8 cellular contexts compared by ENCODE assay signal in the genomic region with DNA sequence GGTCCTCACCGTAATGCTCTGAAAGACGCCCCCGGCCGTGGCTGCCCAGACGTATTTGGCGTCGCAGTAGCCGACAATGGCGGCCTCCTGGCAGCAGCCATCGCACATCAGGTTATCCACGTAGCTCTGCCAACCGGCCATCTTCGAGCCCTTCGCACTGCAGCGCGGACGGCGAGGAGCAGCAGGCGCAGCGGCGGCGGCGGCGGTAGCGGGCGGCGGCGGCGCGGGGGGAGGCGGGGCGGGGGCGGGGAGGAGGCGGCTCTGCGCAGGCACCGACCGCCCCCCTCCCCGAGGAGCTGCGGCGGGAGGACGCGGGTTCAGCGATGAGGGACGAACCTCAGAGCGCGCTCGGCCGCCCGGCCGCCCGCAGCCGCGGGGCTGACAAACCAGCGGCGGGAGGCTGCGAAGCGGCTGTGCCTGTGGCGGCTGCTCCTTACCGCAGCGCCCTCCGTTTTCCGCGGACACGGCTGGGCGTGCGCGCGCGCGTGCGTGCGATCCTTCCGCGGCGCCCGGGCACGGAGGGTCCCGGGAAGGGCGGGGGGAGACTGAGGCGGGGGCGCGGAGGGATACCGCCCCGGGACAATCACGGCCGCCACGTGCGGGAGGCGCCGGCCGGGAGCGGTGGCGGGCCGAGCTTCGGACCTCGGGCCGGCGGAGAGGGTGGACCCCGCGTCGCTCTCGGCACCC. TPM values are rescaled to one million over a fixed set of nuclear protein-coding genes. Genes with fewer than 3 reads are reported as not detected.
DNase-seq lines count a peak whose midpoint lies in the region; ATAC-seq, FAIRE-seq and TF ChIP-seq lines count a peak whose summit lies in the region.

A gene with protein sequence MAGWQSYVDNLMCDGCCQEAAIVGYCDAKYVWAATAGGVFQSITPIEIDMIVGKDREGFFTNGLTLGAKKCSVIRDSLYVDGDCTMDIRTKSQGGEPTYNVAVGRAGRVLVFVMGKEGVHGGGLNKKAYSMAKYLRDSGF (minus strand): TSS at position 180 of the 687 bp plus-strand sequence. CDS start 39 bp downstream, at position 141.

- peaks cover 18% of the 10 kb centered on the region for H4K20me1 ChIP-seq in HepG2 (ENCODE audit: insufficient read depth, low read length)

- in situ Hi-C loops in HepG2 (cut with HindIII; ENCODE audit: extremely low pct_ligation_motif_present, low pct_unique_long_range_greater_than_20kb): no loop called here

- H3K4me3 ChIP-seq in HepG2 (replicated peaks in 1 of 3; ENCODE audit: insufficient read depth in 1 of 3, low read depth in 2 of 3, low read length in 3 of 3): peak within 1 kb of the TSS; percentile 82 to 93 (median 92)

- TF ChIP-seq CTCF in HepG2 (CRISPR knock-in tag; IDR thresholded peaks at IDR 0.05): no peak

- peak; percentile 48 for ATAC-seq in HG02943 (IDR thresholded peaks at IDR 0.05; ENCODE audit: low read depth, unreplicated experiment)
- peak; percentile 66 for ATAC-seq in HepG2

- DNase-seq in GM18507 (ENCODE audit: extremely low spot score, insufficient read length, low read depth): peak; percentile 22
- DNase-seq in NCI-H2227 (lab: John Stamatoyannopoulos, UW; ENCODE audit: unreplicated experiment): peak; percentile 87
- DNase-seq in activated CD4-positive, alpha-beta T cell treated with anti-CD3 and anti-CD28 coated beads, Interleukin-2, amount 50 U/mL, for 1 hour: peak; percentile 61
- DNase-seq in dermis blood vessel endothelial cell: peak; percentile 61
- peak; percentile 47 for DNase-seq in HepG2 (ENCODE audit: low spot score)
- DNase-seq in stimulated activated CD4-positive, alpha-beta T cell treated with anti-CD3 and anti-CD28 coated beads, Interleukin-2, amount 100 ng/mL, for 24 hours: peak; percentile 42 to 49
- no peak for DNase-seq in NCI-H1048 (lab: John Stamatoyannopoulos, UW)

- TF ChIP-seq EP300 in HepG2 (IDR thresholded peaks at IDR 0.05; ENCODE audit: low read depth in 2 of 2, low read length in 2 of 2) (no peak), HepG2 (CRISPR knock-in tag; IDR thresholded peaks at IDR 0.05; ENCODE audit: borderline replicate concordance) (peak; percentile 30; the same call in 1 of the 2 replicates)

- H3K4me2 ChIP-seq in HepG2 (ENCODE audit: low read depth, low read length): peak within 1 kb of the TSS; percentile 87

- no peaks in the 10 kb centered on the region for H3K9me3 ChIP-seq in HepG2 (ENCODE audit: low read length)

- peak within 1 kb of the TSS; percentile 85 for H3K9ac ChIP-seq in HepG2 (ENCODE audit: insufficient read depth, low read depth, low read length)

- H3K27me3 ChIP-seq in HepG2 (ENCODE audit: control insufficient read depth in 1 of 2, insufficient read depth in 2 of 2, low read length in 2 of 2): no peaks in the 10 kb centered on the region; a peak in 1 of 5 replicates

- POLR2A ChIA-PET in HepG2 (lab: Yijun Ruan, JAX): interaction anchor here (0.5 to 1.5 kb wide), 3 partner anchors 13 to 438 kb away, joined by 3 read pairs; no protein-coding TSS in a partner anchor

- H3K27ac ChIP-seq in HepG2 (ENCODE audit: extremely low read length, insufficient read depth, low read length): peak within 1 kb of the TSS; percentile 93

- intact Hi-C loops in HepG2 (cut with micrococcal nuclease; ENCODE audit: unreplicated experiment): no loop called here

- FAIRE-seq in GM18507 (lab: Jason Lieb, UNC): no peak
- FAIRE-seq in HepG2 (lab: Jason Lieb, UNC): no peak

- TF ChIP-seq POLR2A in HepG2 (IDR thresholded peaks at IDR 0.05; ENCODE audit: insufficient read depth in 1 of 2, low read depth in 2 of 2, low read length in 2 of 2): peak; percentile 68 to 81

- H3K79me2 ChIP-seq in HepG2 (ENCODE audit: insufficient read depth, low read length): peaks cover 44% of the 10 kb centered on the region

- BruUV-seq in HepG2 (replicated peaks; lab: Mats Ljungman, UMichigan): no TSS peak

- H3K36me3 ChIP-seq in HepG2 (replicated peaks in 1 of 2; ENCODE audit: control insufficient read depth in 1 of 2, insufficient read depth in 2 of 2, low read length in 2 of 2): peaks cover 5 to 10% of the 10 kb centered on the region in 2 experiments; a peak in 4 of 5 replicates

- TF ChIP-seq RAD21 in HepG2 (CRISPR knock-in tag; IDR thresholded peaks at IDR 0.05): peak; percentile 49

- peaks cover 42% of the 10 kb centered on the region for H3K4me1 ChIP-seq in HepG2 (ENCODE audit: insufficient read depth, low read length)

- WGBS in HepG2 (ENCODE audit: low lambda C conversion rate): under 1% methylated on average over 33 of the region's 102 CpGs

- CTCF ChIA-PET in HepG2 (lab: Yijun Ruan, JAX; ENCODE audit: low intra/inter-chr PET ratio, low total read pairs): no interaction called here

- H2AFZ ChIP-seq in HepG2 (ENCODE audit: low read length): peak within 1 kb of the TSS; percentile 89

TF ChIP-seq in HepG2, 621 proteins besides CTCF, POLR2A, EP300 and RAD21 (continues in another document):
- TF ChIP-seq, protein P1, sequence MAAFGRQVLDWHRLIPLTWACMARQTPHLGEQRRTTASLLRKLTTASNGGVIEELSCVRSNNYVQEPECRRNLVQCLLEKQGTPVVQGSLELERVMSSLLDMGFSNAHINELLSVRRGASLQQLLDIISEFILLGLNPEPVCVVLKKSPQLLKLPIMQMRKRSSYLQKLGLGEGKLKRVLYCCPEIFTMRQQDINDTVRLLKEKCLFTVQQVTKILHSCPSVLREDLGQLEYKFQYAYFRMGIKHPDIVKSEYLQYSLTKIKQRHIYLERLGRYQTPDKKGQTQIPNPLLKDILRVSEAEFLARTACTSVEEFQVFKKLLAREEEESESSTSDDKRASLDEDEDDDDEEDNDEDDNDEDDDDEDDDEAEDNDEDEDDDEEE (CRISPR knock-in tag; IDR thresholded peaks at IDR 0.05): no peak; the same call in 1 of the 2 replicates
- TF ChIP-seq TAF1 (CRISPR knock-in tag; IDR thresholded peaks at IDR 0.05): peak; percentile 62; the same call in 1 of the 2 replicates
- TF ChIP-seq, protein P2, sequence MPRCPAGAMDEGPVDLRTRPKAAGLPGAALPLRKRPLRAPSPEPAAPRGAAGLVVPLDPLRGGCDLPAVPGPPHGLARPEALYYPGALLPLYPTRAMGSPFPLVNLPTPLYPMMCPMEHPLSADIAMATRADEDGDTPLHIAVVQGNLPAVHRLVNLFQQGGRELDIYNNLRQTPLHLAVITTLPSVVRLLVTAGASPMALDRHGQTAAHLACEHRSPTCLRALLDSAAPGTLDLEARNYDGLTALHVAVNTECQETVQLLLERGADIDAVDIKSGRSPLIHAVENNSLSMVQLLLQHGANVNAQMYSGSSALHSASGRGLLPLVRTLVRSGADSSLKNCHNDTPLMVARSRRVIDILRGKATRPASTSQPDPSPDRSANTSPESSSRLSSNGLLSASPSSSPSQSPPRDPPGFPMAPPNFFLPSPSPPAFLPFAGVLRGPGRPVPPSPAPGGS (CRISPR knock-in tag; IDR thresholded peaks at IDR 0.05): peak; percentile 78; the same call in 1 of the 2 replicates
- peak; percentile 10; the same call in 1 of the 2 replicates for TF ChIP-seq RXRB (CRISPR knock-in tag; IDR thresholded peaks at IDR 0.05; ENCODE audit: borderline replicate concordance)
- no peak for TF ChIP-seq ZNF879 (CRISPR knock-in tag; IDR thresholded peaks at IDR 0.05)
- TF ChIP-seq PCBP2 (optimal IDR thresholded peaks at IDR 0.05; ENCODE audit: low read depth, low read length, poor library complexity, severe bottlenecking): no peak
- no peak; the same call in 1 of the 2 replicates for TF ChIP-seq SKIL (CRISPR knock-in tag; IDR thresholded peaks at IDR 0.05; ENCODE audit: borderline replicate concordance)
- TF ChIP-seq SIX1 (CRISPR knock-in tag; IDR thresholded peaks at IDR 0.05; ENCODE audit: borderline replicate concordance): no peak
- no peak for TF ChIP-seq ZNF180 (CRISPR knock-in tag; IDR thresholded peaks at IDR 0.05; ENCODE audit: borderline replicate concordance, low read depth)

RNA-seq across cellular contexts. Expression of the gene that starts here (rescaled TPM):
- 16.8 and 39.8 TPM in 2 replicates for total RNA-seq in dermis blood vessel endothelial cell
- total RNA-seq in HepG2 (2016; rRNA removed; fragmentation: Illumina TruSeq; extraction: Trizol): 57.3 and 78.2 TPM in 2 replicates
- 14.1 and 15.9 TPM in 2 replicates for total RNA-seq in HepG2 (2016; cell fraction: cytosol; rRNA removed; fragmentation: Illumina TruSeq; extraction: Trizol; ENCODE audit: low read depth)
- total RNA-seq in HepG2 (2016; cell fraction: insoluble cytoplasmic fraction; rRNA removed; fragmentation: Illumina TruSeq; extraction: Trizol): 63.6 and 81.2 TPM in 2 replicates
- 63.5 and 64.0 TPM in 2 replicates for total RNA-seq in HepG2 (2016; cell fraction: membrane; rRNA removed; fragmentation: Illumina TruSeq; extraction: Trizol)
- total RNA-seq in HepG2 (2016; cell fraction: nucleus; rRNA removed; fragmentation: Illumina TruSeq; extraction: Trizol): 83.3 and 84.7 TPM in 2 replicates
- polyA plus RNA-seq in HepG2 (2011; rRNA removed): 111 and 150 TPM in 2 replicates
- 85.5 and 146 TPM in 2 replicates for polyA plus RNA-seq in HepG2 (2011; cell fraction: cytosol; rRNA removed)
- 50.6 and 76.0 TPM in 2 replicates for polyA plus RNA-seq in HepG2 (2011; cell fraction: nucleus; rRNA removed)
- 69.7 and 92.6 TPM in 2 replicates for polyA plus RNA-seq in HepG2 (2012)
- polyA plus RNA-seq in HepG2 (2016; cell fraction: cytosol; fragmentation: Illumina TruSeq; extraction: Trizol; ENCODE audit: low read depth): 29.4 and 39.2 TPM in 2 replicates
- polyA plus RNA-seq in HepG2 (2016; cell fraction: insoluble cytoplasmic fraction; fragmentation: Illumina TruSeq; extraction: Trizol; ENCODE audit: low read depth): 181 and 187 TPM in 2 replicates
- 88.1 and 88.4 TPM in 2 replicates for polyA plus RNA-seq in HepG2 (2016; cell fraction: membrane; fragmentation: Illumina TruSeq; extraction: Trizol; ENCODE audit: low read depth)
- 114 and 119 TPM in 2 replicates for polyA plus RNA-seq in HepG2 (2016; cell fraction: nucleus; fragmentation: Illumina TruSeq; extraction: Trizol; ENCODE audit: insufficient read depth, low read depth)
- polyA minus RNA-seq in HepG2 (2011; rRNA and poly(A)+ RNA removed; ENCODE audit: low replicate concordance): 17.9 and 40.3 TPM in 2 replicates
- polyA minus RNA-seq in HepG2 (2011; cell fraction: cytosol; rRNA and poly(A)+ RNA removed): 51.7 and 52.6 TPM in 2 replicates
- 84.1 and 93.5 TPM in 2 replicates for polyA minus RNA-seq in HepG2 (2011; cell fraction: nucleus; rRNA and poly(A)+ RNA removed)
